1 cellular context compared by ENCODE assay signal in the genomic region with DNA sequence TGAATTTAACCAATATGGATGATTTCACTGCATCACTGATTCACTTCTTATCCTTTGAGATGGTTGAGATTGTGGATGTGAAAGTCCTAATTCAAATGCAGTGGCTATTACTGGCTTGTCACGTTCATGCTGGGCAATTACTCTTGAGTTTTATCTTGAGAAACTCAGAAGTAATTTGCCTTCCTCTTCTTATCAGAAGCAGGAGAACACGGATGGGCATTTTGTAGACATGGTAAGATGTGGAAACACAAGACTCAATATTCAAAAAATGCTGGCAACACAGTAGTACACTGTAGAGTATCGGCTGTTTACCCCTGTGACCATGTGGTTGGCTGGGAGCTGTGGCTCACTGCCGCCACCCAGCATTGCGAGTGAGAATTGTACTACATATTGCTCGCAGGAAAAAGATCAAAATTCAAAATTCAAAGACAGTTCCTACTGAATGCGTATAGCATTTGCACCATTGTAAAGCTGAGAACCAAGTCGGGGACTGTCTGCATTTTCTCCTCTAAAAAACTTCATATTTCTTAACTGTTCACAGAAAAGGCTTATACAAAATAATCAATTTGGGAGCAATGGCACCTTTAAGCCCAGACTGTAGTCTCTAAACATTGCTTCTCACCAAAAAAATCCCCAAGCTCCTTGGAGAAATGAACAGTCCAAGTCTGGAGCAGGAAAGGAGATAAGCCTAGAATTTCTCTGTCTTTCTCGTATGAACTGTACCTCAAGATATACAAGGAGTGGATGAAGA.
A peak's percentile ranks its signal among the peaks of the same experiment; 100 is the strongest.
TF ChIP-seq lines count a peak whose summit lies in the region.

No MANE protein-coding gene starts in this region.

TF ChIP-seq in K562, 482 proteins besides CTCF, POLR2A, EP300 and RAD21 (continued from another document and continues in another):
- no peak for TF ChIP-seq SAFB2 (IDR thresholded peaks at IDR 0.05; ENCODE audit: borderline replicate concordance, low read depth, low read length, severe bottlenecking)
- no peak for TF ChIP-seq ZNF699 (CRISPR knock-in tag; IDR thresholded peaks at IDR 0.05; ENCODE audit: insufficient replicate concordance)
- no peak for TF ChIP-seq BRD4 (IDR thresholded peaks at IDR 0.05)
- TF ChIP-seq, protein P1, sequence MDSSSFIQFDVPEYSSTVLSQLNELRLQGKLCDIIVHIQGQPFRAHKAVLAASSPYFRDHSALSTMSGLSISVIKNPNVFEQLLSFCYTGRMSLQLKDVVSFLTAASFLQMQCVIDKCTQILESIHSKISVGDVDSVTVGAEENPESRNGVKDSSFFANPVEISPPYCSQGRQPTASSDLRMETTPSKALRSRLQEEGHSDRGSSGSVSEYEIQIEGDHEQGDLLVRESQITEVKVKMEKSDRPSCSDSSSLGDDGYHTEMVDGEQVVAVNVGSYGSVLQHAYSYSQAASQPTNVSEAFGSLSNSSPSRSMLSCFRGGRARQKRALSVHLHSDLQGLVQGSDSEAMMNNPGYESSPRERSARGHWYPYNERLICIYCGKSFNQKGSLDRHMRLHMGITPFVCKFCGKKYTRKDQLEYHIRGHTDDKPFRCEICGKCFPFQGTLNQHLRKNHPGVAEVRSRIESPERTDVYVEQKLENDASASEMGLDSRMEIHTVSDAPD (CRISPR knock-in tag; IDR thresholded peaks at IDR 0.05), result no peak
- TF ChIP-seq PHTF2 (CRISPR knock-in tag; IDR thresholded peaks at IDR 0.05), result no peak
- TF ChIP-seq RUNX1 (IDR thresholded peaks at IDR 0.05; ENCODE audit: low read depth), result no peak
- TF ChIP-seq ZNF408 (CRISPR knock-in tag; IDR thresholded peaks at IDR 0.05; ENCODE audit: low read depth), result no peak
- no peak for TF ChIP-seq KLF1 (tag; IDR thresholded peaks at IDR 0.05)
- TF ChIP-seq JUN (IDR thresholded peaks at IDR 0.05; ENCODE audit: borderline replicate concordance, low read depth, low read length), result peak; percentile 74; the same call in 1 of the 2 replicates
- no peak for TF ChIP-seq JUN (CRISPR knock-in tag; IDR thresholded peaks at IDR 0.05; ENCODE audit: borderline replicate concordance)
- no peak for TF ChIP-seq RFX5 (IDR thresholded peaks at IDR 0.05; ENCODE audit: low read depth, low read length)
- TF ChIP-seq, protein P2, sequence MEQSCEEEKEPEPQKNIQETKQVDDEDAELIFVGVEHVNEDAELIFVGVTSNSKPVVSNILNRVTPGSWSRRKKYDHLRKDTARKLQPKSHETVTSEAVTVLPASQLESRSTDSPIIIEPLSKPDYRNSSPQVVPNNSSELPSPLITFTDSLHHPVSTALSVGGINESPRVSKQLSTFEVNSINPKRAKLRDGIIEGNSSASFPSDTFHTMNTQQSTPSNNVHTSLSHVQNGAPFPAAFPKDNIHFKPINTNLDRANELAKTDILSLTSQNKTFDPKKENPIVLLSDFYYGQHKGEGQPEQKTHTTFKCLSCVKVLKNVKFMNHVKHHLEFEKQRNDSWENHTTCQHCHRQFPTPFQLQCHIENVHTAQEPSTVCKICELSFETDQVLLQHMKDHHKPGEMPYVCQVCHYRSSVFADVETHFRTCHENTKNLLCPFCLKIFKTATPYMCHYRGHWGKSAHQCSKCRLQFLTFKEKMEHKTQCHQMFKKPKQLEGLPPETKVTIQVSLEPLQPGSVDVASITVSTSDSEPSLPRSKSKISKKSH (CRISPR knock-in tag; IDR thresholded peaks at IDR 0.05), result no peak
- no peak for TF ChIP-seq MYNN (IDR thresholded peaks at IDR 0.05)
- no peak for TF ChIP-seq MYNN (CRISPR knock-in tag; IDR thresholded peaks at IDR 0.05)
- TF ChIP-seq, protein P3, sequence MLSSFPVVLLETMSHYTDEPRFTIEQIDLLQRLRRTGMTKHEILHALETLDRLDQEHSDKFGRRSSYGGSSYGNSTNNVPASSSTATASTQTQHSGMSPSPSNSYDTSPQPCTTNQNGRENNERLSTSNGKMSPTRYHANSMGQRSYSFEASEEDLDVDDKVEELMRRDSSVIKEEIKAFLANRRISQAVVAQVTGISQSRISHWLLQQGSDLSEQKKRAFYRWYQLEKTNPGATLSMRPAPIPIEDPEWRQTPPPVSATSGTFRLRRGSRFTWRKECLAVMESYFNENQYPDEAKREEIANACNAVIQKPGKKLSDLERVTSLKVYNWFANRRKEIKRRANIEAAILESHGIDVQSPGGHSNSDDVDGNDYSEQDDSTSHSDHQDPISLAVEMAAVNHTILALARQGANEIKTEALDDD (IDR thresholded peaks at IDR 0.05), result no peak
- TF ChIP-seq CHCHD3 (CRISPR knock-in tag; IDR thresholded peaks at IDR 0.05), result no peak
- no peak for TF ChIP-seq HDAC6 (IDR thresholded peaks at IDR 0.05; ENCODE audit: low read depth, low read length)
- TF ChIP-seq, protein P4, sequence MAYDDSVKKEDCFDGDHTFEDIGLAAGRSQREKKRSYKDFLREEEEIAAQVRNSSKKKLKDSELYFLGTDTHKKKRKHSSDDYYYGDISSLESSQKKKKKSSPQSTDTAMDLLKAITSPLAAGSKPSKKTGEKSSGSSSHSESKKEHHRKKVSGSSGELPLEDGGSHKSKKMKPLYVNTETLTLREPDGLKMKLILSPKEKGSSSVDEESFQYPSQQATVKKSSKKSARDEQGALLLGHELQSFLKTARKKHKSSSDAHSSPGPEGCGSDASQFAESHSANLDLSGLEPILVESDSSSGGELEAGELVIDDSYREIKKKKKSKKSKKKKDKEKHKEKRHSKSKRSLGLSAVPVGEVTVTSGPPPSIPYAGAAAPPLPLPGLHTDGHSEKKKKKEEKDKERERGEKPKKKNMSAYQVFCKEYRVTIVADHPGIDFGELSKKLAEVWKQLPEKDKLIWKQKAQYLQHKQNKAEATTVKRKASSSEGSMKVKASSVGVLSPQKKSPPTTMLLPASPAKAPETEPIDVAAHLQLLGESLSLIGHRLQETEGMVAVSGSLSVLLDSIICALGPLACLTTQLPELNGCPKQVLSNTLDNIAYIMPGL (CRISPR knock-in tag; IDR thresholded peaks at IDR 0.05), result no peak
- peak; percentile 73 for TF ChIP-seq TRIM28 (IDR thresholded peaks at IDR 0.05)
- TF ChIP-seq, protein P5, sequence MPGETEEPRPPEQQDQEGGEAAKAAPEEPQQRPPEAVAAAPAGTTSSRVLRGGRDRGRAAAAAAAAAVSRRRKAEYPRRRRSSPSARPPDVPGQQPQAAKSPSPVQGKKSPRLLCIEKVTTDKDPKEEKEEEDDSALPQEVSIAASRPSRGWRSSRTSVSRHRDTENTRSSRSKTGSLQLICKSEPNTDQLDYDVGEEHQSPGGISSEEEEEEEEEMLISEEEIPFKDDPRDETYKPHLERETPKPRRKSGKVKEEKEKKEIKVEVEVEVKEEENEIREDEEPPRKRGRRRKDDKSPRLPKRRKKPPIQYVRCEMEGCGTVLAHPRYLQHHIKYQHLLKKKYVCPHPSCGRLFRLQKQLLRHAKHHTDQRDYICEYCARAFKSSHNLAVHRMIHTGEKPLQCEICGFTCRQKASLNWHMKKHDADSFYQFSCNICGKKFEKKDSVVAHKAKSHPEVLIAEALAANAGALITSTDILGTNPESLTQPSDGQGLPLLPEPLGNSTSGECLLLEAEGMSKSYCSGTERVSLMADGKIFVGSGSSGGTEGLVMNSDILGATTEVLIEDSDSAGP (CRISPR knock-in tag; IDR thresholded peaks at IDR 0.05), result no peak
- TF ChIP-seq, protein P6, sequence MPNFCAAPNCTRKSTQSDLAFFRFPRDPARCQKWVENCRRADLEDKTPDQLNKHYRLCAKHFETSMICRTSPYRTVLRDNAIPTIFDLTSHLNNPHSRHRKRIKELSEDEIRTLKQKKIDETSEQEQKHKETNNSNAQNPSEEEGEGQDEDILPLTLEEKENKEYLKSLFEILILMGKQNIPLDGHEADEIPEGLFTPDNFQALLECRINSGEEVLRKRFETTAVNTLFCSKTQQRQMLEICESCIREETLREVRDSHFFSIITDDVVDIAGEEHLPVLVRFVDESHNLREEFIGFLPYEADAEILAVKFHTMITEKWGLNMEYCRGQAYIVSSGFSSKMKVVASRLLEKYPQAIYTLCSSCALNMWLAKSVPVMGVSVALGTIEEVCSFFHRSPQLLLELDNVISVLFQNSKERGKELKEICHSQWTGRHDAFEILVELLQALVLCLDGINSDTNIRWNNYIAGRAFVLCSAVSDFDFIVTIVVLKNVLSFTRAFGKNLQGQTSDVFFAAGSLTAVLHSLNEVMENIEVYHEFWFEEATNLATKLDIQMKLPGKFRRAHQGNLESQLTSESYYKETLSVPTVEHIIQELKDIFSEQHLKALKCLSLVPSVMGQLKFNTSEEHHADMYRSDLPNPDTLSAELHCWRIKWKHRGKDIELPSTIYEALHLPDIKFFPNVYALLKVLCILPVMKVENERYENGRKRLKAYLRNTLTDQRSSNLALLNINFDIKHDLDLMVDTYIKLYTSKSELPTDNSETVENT (CRISPR knock-in tag; IDR thresholded peaks at IDR 0.05), result no peak
- peak; percentile 23; the same call in 1 of the 2 replicates for TF ChIP-seq STAG1 (CRISPR knock-in tag; IDR thresholded peaks at IDR 0.05; ENCODE audit: borderline replicate concordance)
- TF ChIP-seq TCF7L2 (IDR thresholded peaks at IDR 0.05; ENCODE audit: low read depth, low read length), result no peak
- TF ChIP-seq, protein P7, sequence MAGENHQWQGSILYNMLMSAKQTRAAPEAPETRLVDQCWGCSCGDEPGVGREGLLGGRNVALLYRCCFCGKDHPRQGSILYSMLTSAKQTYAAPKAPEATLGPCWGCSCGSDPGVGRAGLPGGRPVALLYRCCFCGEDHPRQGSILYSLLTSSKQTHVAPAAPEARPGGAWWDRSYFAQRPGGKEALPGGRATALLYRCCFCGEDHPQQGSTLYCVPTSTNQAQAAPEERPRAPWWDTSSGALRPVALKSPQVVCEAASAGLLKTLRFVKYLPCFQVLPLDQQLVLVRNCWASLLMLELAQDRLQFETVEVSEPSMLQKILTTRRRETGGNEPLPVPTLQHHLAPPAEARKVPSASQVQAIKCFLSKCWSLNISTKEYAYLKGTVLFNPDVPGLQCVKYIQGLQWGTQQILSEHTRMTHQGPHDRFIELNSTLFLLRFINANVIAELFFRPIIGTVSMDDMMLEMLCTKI (IDR thresholded peaks at IDR 0.05; ENCODE audit: partially characterized antibody), result no peak
- no peak for TF ChIP-seq NFYB (IDR thresholded peaks at IDR 0.05; ENCODE audit: extremely low read depth, insufficient read length)
- no peak for TF ChIP-seq ZFP1 (CRISPR knock-in tag; IDR thresholded peaks at IDR 0.05)
- TF ChIP-seq PHB (CRISPR knock-in tag; IDR thresholded peaks at IDR 0.05), result no peak
- TF ChIP-seq, protein P8, sequence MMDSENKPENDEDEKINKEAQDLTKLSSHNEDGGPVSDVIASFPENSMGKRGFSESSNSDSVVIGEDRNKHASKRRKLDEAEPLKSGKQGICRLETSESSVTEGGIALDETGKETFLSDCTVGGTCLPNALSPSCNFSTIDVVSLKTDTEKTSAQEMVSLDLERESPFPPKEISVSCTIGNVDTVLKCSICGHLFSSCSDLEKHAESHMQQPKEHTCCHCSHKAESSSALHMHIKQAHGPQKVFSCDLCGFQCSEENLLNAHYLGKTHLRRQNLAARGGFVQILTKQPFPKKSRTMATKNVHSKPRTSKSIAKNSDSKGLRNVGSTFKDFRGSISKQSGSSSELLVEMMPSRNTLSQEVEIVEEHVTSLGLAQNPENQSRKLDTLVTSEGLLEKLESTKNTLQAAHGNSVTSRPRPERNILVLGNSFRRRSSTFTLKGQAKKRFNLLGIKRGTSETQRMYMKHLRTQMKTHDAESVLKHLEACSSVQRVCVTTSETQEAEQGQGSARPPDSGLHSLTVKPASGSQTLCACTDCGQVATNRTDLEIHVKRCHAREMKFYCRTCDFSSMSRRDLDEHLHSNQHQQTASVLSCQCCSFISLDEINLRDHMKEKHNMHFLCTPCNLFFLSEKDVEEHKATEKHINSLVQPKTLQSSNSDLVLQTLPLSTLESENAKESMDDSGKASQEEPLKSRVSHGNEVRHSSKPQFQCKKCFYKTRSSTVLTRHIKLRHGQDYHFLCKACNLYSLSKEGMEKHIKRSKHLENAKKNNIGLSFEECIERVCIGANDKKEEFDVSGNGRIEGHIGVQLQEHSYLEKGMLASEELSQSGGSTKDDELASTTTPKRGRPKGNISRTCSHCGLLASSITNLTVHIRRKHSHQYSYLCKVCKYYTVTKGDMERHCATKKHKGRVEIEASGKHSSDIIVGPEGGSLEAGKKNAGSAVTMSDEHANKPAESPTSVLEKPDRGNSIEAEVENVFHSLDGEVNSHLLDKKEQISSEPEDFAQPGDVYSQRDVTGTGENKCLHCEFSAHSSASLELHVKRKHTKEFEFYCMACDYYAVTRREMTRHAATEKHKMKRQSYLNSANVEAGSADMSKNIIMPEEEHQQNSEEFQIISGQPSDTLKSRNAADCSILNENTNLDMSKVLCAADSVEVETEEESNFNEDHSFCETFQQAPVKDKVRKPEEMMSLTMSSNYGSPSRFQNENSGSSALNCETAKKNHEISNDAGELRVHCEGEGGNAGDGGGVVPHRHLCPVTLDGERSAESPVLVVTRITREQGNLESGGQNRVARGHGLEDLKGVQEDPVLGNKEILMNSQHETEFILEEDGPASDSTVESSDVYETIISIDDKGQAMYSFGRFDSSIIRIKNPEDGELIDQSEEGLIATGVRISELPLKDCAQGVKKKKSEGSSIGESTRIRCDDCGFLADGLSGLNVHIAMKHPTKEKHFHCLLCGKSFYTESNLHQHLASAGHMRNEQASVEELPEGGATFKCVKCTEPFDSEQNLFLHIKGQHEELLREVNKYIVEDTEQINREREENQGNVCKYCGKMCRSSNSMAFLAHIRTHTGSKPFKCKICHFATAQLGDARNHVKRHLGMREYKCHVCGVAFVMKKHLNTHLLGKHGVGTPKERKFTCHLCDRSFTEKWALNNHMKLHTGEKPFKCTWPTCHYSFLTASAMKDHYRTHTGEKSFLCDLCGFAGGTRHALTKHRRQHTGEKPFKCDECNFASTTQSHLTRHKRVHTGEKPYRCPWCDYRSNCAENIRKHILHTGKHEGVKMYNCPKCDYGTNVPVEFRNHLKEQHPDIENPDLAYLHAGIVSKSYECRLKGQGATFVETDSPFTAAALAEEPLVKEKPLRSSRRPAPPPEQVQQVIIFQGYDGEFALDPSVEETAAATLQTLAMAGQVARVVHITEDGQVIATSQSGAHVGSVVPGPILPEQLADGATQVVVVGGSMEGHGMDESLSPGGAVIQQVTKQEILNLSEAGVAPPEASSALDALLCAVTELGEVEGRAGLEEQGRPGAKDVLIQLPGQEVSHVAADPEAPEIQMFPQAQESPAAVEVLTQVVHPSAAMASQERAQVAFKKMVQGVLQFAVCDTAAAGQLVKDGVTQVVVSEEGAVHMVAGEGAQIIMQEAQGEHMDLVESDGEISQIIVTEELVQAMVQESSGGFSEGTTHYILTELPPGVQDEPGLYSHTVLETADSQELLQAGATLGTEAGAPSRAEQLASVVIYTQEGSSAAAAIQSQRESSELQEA (IDR thresholded peaks at IDR 0.05; ENCODE audit: low read depth), result no peak
- TF ChIP-seq ZNF184 (CRISPR knock-in tag; IDR thresholded peaks at IDR 0.05), result no peak
- TF ChIP-seq, protein P9, sequence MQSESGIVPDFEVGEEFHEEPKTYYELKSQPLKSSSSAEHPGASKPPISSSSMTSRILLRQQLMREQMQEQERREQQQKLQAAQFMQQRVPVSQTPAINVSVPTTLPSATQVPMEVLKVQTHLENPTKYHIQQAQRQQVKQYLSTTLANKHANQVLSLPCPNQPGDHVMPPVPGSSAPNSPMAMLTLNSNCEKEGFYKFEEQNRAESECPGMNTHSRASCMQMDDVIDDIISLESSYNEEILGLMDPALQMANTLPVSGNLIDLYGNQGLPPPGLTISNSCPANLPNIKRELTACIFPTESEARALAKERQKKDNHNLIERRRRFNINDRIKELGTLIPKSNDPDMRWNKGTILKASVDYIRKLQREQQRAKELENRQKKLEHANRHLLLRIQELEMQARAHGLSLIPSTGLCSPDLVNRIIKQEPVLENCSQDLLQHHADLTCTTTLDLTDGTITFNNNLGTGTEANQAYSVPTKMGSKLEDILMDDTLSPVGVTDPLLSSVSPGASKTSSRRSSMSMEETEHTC (IDR thresholded peaks at IDR 0.05), result peak; percentile 72
- TF ChIP-seq ZNF143 (CRISPR knock-in tag; IDR thresholded peaks at IDR 0.05), result no peak
- no peak for TF ChIP-seq SMARCA5 (IDR thresholded peaks at IDR 0.05)
- no peak for TF ChIP-seq FOXP1 (CRISPR knock-in tag; IDR thresholded peaks at IDR 0.05)
- TF ChIP-seq JUNB (CRISPR knock-in tag; conservative IDR thresholded peaks at IDR 0.05), result no peak
- no peak for TF ChIP-seq ERF (CRISPR knock-in tag; IDR thresholded peaks at IDR 0.05)
- no peak for TF ChIP-seq RHOXF2B (CRISPR knock-in tag; conservative IDR thresholded peaks at IDR 0.05)
- TF ChIP-seq DPF2 (IDR thresholded peaks at IDR 0.05), result no peak
- no peak for TF ChIP-seq RBBP5 (IDR thresholded peaks at IDR 0.05; ENCODE audit: borderline replicate concordance, insufficient read depth, low read length, poor library complexity, severe bottlenecking)
